13 cellular contexts compared by ENCODE assay signal in the genomic region with DNA sequence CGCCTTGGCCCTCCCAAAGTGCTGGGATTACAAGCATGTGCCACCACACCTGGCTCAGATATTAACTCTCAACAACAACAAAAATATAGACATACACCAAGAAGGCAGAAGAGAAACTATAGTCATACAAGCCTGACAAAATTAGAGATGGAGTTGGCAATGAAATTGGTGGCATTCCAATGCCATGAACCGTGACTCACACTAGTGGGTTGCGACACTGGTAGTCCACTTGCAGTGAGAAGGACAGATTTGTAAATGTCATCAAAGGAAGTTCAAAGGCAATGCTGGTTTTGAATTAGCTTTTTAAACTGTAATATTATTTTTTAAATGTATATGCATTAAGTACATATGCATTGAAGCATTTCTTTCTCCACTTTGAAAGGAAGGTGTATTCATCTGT. TPM values are rescaled to one million over a fixed set of nuclear protein-coding genes. Genes with fewer than 3 reads are reported as not detected.
A peak's percentile ranks its signal among the peaks of the same experiment; 100 is the strongest.
DNase-seq lines count a peak whose midpoint lies in the region; ATAC-seq, FAIRE-seq and TF ChIP-seq lines count a peak whose summit lies in the region.
"Had no signal": no experiment of that assay in that cellular context is flagged by ENCODE, and none has a peak within 500 bp of the region (broad histone marks: within the 10 kb centered on the region; RNA-seq: fewer than 3 reads in every experiment).

No MANE protein-coding gene starts in this region.

- CTCF ChIA-PET in MCF 10A (lab: Yijun Ruan, JAX) = interaction anchor here (0.6 to 2.0 kb wide), 5 partner anchors 15 to 68 kb away, joined by 3 to 13 read pairs (median 3); a partner anchor contains a TSS

- H3K27ac ChIP-seq in breast epithelium = no peak overlapping the region
- H3K27ac ChIP-seq: ascending aorta, SK-N-MC had no signal

- H3K9me3 ChIP-seq in breast epithelium = no peaks in the 10 kb centered on the region
- H3K9me3 ChIP-seq: ascending aorta had no signal

- no peak overlapping the region for H3K27ac Mint-ChIP-seq in MCF 10A (ENCODE audit: low read depth, unreplicated experiment)

- H3K36me3 Mint-ChIP-seq in MCF 10A (ENCODE audit: insufficient read depth, unreplicated experiment) = no peaks in the 10 kb centered on the region

- H3K27me3 ChIP-seq in breast epithelium = no peaks in the 10 kb centered on the region
- H3K27me3 ChIP-seq: ascending aorta had no signal

- no peaks in the 10 kb centered on the region for H3K4me1 ChIP-seq in breast epithelium
- H3K4me1 ChIP-seq: ascending aorta had no signal

- TF ChIP-seq POLR2A in breast epithelium (IDR thresholded peaks at IDR 0.05) = no peak

- peak overlapping the region; percentile 28 for H3K4me3 Mint-ChIP-seq in MCF 10A (ENCODE audit: unreplicated experiment)

- H3K27me3 Mint-ChIP-seq in MCF 10A (ENCODE audit: insufficient read depth, unreplicated experiment) = no peaks in the 10 kb centered on the region

- no peaks in the 10 kb centered on the region for H3K9me3 Mint-ChIP-seq in MCF 10A (ENCODE audit: unreplicated experiment)

- POLR2A ChIA-PET in MCF 10A (lab: Yijun Ruan, JAX) = interaction anchor here (1.0 to 4.3 kb wide), 3 partner anchors 9 to 105 kb away, joined by 3 to 39 read pairs (median 12); a partner anchor contains a TSS

- H3K4me3 ChIP-seq in breast epithelium = no peak overlapping the region
- H3K4me3 ChIP-seq: ascending aorta, GM12878, SK-N-MC had no signal

- no peak for TF ChIP-seq CTCF in MCF 10A (IDR thresholded peaks at IDR 0.05; ENCODE audit: unreplicated experiment)
- no peak for TF ChIP-seq CTCF in breast epithelium (IDR thresholded peaks at IDR 0.05)

- peaks cover 12% of the 10 kb centered on the region for H3K4me1 Mint-ChIP-seq in MCF 10A (ENCODE audit: insufficient read depth, unreplicated experiment)

- BruUV-seq in MCF 10A (replicated peaks; lab: Mats Ljungman, UMichigan) = no TSS peak

- ATAC-seq in GM19328 (IDR thresholded peaks at IDR 0.05; ENCODE audit: unreplicated experiment) = no peak

- no peaks in the 10 kb centered on the region for H3K36me3 ChIP-seq in breast epithelium
- H3K36me3 ChIP-seq: ascending aorta had no signal

- DNase-seq in MCF 10A (ENCODE audit: unreplicated experiment) (peak; percentile 94), breast epithelium (ENCODE audit: low spot score in 2 of 2) (no peak), T1000 (lab: John Stamatoyannopoulos, UW) (peak; percentile 11), kidney tubule cell (ENCODE audit: low spot score) (peak; percentile 85), GM19239 (ENCODE audit: insufficient read length, low spot score) (no peak), NCI-H1105 (lab: John Stamatoyannopoulos, UW) (no peak)
- no peak for DNase-seq in activated T-cell treated with anti-CD3 and anti-CD28 coated beads, Interleukin-2, amount 50 U/mL, for 48 hours
- DNase-seq: activated CD8-positive, alpha-beta memory T cell treated with anti-CD3 and anti-CD28 coated beads for 24 hours; stimulated activated CD4-positive, alpha-beta T cell treated with anti-CD3 and anti-CD28 coated beads, Interleukin-2, amount 100 ng/mL, for 48 hours had no signal

- FAIRE-seq in GM19239 (lab: Jason Lieb, UNC) = no peak
- FAIRE-seq: GM12878 had no signal

- intact Hi-C loops in MCF 10A (cut with micrococcal nuclease) (loop anchor here (1.0 kb wide), 1 partner anchor 24 kb away; no protein-coding TSS in a partner anchor), breast epithelium (cut with DNase I; ENCODE audit: low total_unique reads) (no loop called here)

RNA-seq across cellular contexts. Expression of a gene that starts 8.5 kb away (rescaled TPM):
- total RNA-seq in MCF 10A (2022) (10.9 and 11.6 TPM in 2 replicates), breast epithelium (10 to 100 TPM; 10.5 to 13.0 (median 11.7) TPM)

RNA-seq across cellular contexts. Expression of a gene that starts 23.2 kb away (rescaled TPM):
- total RNA-seq in MCF 10A (2022) (27.4 and 27.8 TPM in 2 replicates), breast epithelium (10 to 100 TPM; 30.0 to 87.1 (median 68.2) TPM)

RNA-seq across cellular contexts. Expression of a gene that starts 38.8 kb away (rescaled TPM):
- total RNA-seq in MCF 10A (2022) (42.0 and 61.7 TPM in 2 replicates), breast epithelium (10 to 100 TPM; 53.4 to 95.7 (median 91.4) TPM)

Comparison
In these comparisons a context has a peak if more than half of its experiments do, and no peak if none do; other contexts are left out.
1. DNase-seq: peak in MCF 10A (single experiment), T1000 (single experiment) and kidney tubule cell (single experiment); none in breast epithelium (0 of 2), GM19239 (single experiment), activated T-cell treated with anti-CD3 and anti-CD28 coated beads, Interleukin-2, amount 50 U/mL, for 48 hours (0 of 2) and NCI-H1105 (single experiment).